ENCODE assay signal across 17 cellular contexts in the genomic region with DNA sequence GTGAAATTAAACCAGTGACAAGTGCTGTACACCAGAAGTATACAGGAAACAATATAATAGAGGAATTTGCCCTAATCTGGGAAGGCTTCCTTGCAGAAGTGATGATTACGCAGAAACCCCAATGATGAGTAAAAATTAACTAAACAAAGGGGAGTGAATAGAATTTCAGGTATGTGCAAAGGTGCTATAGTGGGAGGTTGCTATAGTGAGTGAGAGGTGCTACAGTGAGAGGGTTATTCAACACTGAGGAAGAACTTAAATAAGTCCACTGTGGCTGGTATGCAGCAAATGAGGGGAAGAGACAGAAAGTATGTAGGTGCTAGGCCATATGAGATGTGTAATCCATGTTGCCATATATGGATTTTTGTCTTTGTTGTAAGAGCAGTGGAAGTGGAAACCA.
DNase-seq lines count a peak whose midpoint lies in the region; ATAC-seq, FAIRE-seq and TF ChIP-seq lines count a peak whose summit lies in the region.
"Had no signal": no experiment of that assay in that cellular context is flagged by ENCODE, and none has a peak within 500 bp of the region (broad histone marks: within the 10 kb centered on the region; RNA-seq: fewer than 3 reads in every experiment).

No MANE protein-coding gene starts in this region.

- FAIRE-seq in kidney (lab: Jason Lieb, UNC) = no peak

- no peaks in the 10 kb centered on the region for H3K27me3 Mint-ChIP-seq in T-helper 17 cell

- no peak for TF ChIP-seq POLR2A in thyroid gland (IDR thresholded peaks at IDR 0.05)

- H3K27ac Mint-ChIP-seq in T-helper 17 cell = no peak overlapping the region
- H3K27ac Mint-ChIP-seq: CD8-positive, alpha-beta T cell; IgD-negative memory B cell had no signal

- TF ChIP-seq CTCF in epithelial cell of esophagus (IDR thresholded peaks at IDR 0.05; ENCODE audit: insufficient read depth, low read depth, low read length, missing control alignments) = no peak
- TF ChIP-seq CTCF in thyroid gland (IDR thresholded peaks at IDR 0.05) = no peak
- TF ChIP-seq CTCF in kidney (IDR thresholded peaks at IDR 0.05; ENCODE audit: borderline replicate concordance, extremely low read depth, insufficient read depth) = no peak
- no peak for TF ChIP-seq CTCF in foreskin fibroblast (IDR thresholded peaks at IDR 0.05; ENCODE audit: low read depth, low read length)

- H3K27ac ChIP-seq in thyroid gland = peak overlapping the region; percentile 74 to 83 (median 81)
- H3K27ac ChIP-seq in kidney (ENCODE audit: low read depth in 2 of 2, low read length in 2 of 2) = no peak overlapping the region

- H3K4me1 Mint-ChIP-seq in T-helper 17 cell = peaks cover 19% of the 10 kb centered on the region
- H3K4me1 Mint-ChIP-seq: IgD-negative memory B cell had no signal

- 96 to 98% methylated on average over 1 of the region's 1 CpG for WGBS in thyroid gland, 2 donors

- H3K4me3 ChIP-seq in epithelial cell of esophagus (ENCODE audit: low read length) = no peak overlapping the region
- H3K4me3 ChIP-seq in thyroid gland (replicated peaks in 1 of 3) = no peak overlapping the region
- H3K4me3 ChIP-seq in kidney (ENCODE audit: low read length in 2 of 2) = no peak overlapping the region
- no peak overlapping the region for H3K4me3 ChIP-seq in foreskin fibroblast (ENCODE audit: low read depth in 1 of 2, low read length in 2 of 2)

- DNase-seq in T-helper 17 cell (no peak), epithelial cell of esophagus (ENCODE audit: low read depth) (peak; percentile 29), kidney tubule cell (ENCODE audit: low spot score) (peak; percentile 77), thyroid gland (no peak), cortex of kidney (lab: John Stamatoyannopoulos, UW) (no peak), kidney (no peak), foreskin fibroblast (no peak)
- DNase-seq: CD8-positive, alpha-beta T cell; COR-L47; DMS53; GF-D8; GOT3; H9; KG1 had no signal

- H3K9ac ChIP-seq in kidney (ENCODE audit: low read length in 2 of 2) = no peak overlapping the region

- H3K4me1 ChIP-seq in thyroid gland = peaks cover 71 to 77% of the 10 kb centered on the region in 2 donors
- H3K4me1 ChIP-seq in kidney (ENCODE audit: control insufficient read depth in 1 of 2, insufficient read depth in 1 of 2, low read depth in 1 of 2, low read length in 2 of 2) = peaks cover 11 to 28% of the 10 kb centered on the region in 2 donors

- H3K4me3 Mint-ChIP-seq in T-helper 17 cell = peak overlapping the region; percentile 5
- H3K4me3 Mint-ChIP-seq: CD14-positive monocyte; CD8-positive, alpha-beta T cell; H9; IgD-negative memory B cell had no signal

- intact Hi-C loops in thyroid gland (cut with DNase I) = no loop called here
- intact Hi-C loops in kidney (cut with DNase I) = no loop called here

- H3K36me3 Mint-ChIP-seq in T-helper 17 cell (ENCODE audit: low read depth) = peaks cover 2% of the 10 kb centered on the region
- H3K36me3 Mint-ChIP-seq: CD14-positive monocyte; CD8-positive, alpha-beta T cell had no signal

- ATAC-seq in T-helper 17 cell (no peak), HG02588 (IDR thresholded peaks at IDR 0.05; ENCODE audit: unreplicated experiment) (no peak)
- ATAC-seq: CD8-positive, alpha-beta T cell had no signal

- H3K36me3 ChIP-seq in thyroid gland (no peaks in the 10 kb centered on the region), kidney (ENCODE audit: control insufficient read depth in 1 of 2, insufficient read depth in 2 of 2, low read length in 2 of 2) (no peaks in the 10 kb centered on the region)

- H3K27me3 ChIP-seq in thyroid gland = no peaks in the 10 kb centered on the region

- H3K9me3 ChIP-seq in T-helper 17 cell (ENCODE audit: control insufficient read depth, low read length, poor library complexity, severe bottlenecking) = no peaks in the 10 kb centered on the region
- H3K9me3 ChIP-seq in thyroid gland = no peaks in the 10 kb centered on the region
- no peaks in the 10 kb centered on the region for H3K9me3 ChIP-seq in kidney (ENCODE audit: control insufficient read depth in 1 of 2, low read length in 2 of 2)

Comparison
In these comparisons a context has a peak if more than half of its experiments do, and no peak if none do; other contexts are left out.
1. DNase-seq: peak in epithelial cell of esophagus (single experiment) and kidney tubule cell (single experiment); none in T-helper 17 cell (0 of 3), thyroid gland (0 of 2), cortex of kidney (single experiment), kidney (single experiment) and foreskin fibroblast (0 of 2).
2. H3K27ac ChIP-seq: peak in thyroid gland (3 of 3); none in kidney (0 of 2).